8 cellular contexts compared by ENCODE assay signal in the genomic region with DNA sequence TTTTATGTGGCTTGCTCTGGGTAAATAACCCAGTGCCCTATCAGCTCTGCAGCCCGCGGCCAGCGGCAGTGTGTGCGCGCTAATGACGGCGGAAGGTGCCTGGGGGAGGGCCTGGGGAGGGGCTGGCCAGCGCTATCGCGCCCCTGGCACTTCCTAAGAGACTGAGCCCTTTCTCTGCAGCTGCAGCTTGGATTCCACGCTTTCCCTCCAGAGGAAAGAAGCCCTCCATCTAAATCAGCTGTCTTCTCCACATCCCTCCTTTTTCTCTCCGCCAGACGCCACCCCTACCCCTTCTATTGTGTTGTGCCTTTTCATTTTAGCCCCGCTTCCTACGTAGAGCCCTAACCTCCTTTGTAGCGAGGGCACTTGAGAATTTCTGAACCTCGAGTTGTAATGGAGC. TPM values are rescaled to one million over a fixed set of nuclear protein-coding genes. Genes with fewer than 3 reads are reported as not detected.
A peak's percentile ranks its signal among the peaks of the same experiment; 100 is the strongest.
DNase-seq lines count a peak whose midpoint lies in the region; ATAC-seq and TF ChIP-seq lines count a peak whose summit lies in the region.

No MANE protein-coding gene starts in this region.

- no peak overlapping the region for H2AFZ ChIP-seq in Karpas-422 (ENCODE audit: low read length)

- no peaks in the 10 kb centered on the region for H4K20me1 ChIP-seq in Karpas-422 (ENCODE audit: insufficient read depth, low read depth, low read length)

- TF ChIP-seq CTCF in AG04450 (IDR thresholded peaks at IDR 0.05; ENCODE audit: low read depth, low read length) (no peak), WERI-Rb-1 (IDR thresholded peaks at IDR 0.05; ENCODE audit: low read depth, low read length) (no peak)

- H3K9me2 ChIP-seq in Karpas-422 (replicated peaks; ENCODE audit: insufficient read depth, low read length) = no peaks in the 10 kb centered on the region

- ATAC-seq in GM21390 (IDR thresholded peaks at IDR 0.05; ENCODE audit: unreplicated experiment) (no peak), GM18868 (IDR thresholded peaks at IDR 0.05; ENCODE audit: unreplicated experiment) (no peak)

- no peaks in the 10 kb centered on the region for H3K79me2 ChIP-seq in Karpas-422 (ENCODE audit: low read length)

- POLR2A ChIA-PET in AG04450 (lab: Yijun Ruan, JAX) = no interaction called here

- H3K9ac ChIP-seq in Karpas-422 (ENCODE audit: low read length) = no peak overlapping the region
- no peak overlapping the region for H3K9ac ChIP-seq in stomach smooth muscle (ENCODE audit: low read length in 2 of 2)

- H3K27me3 ChIP-seq in AG04450 (ENCODE audit: control insufficient read depth, insufficient read depth, low read length) (no peaks in the 10 kb centered on the region), Karpas-422 (ENCODE audit: low read length) (no peaks in the 10 kb centered on the region), WERI-Rb-1 (ENCODE audit: insufficient read depth, low read depth, severe bottlenecking) (no peaks in the 10 kb centered on the region), stomach smooth muscle (ENCODE audit: control insufficient read depth in 1 of 2, insufficient read depth in 2 of 2, low read length in 2 of 2) (peaks cover 11 to 12% of the 10 kb centered on the region in 2 donors)
- peaks cover 16% of the 10 kb centered on the region for H3K27me3 ChIP-seq in effector memory CD4-positive, alpha-beta T cell (replicated peaks; ENCODE audit: control insufficient read depth, insufficient read depth, low read length, poor library complexity, severe bottlenecking)

- H3K9me3 ChIP-seq in AG04450 (ENCODE audit: control insufficient read depth, insufficient read depth, low read length) = no peaks in the 10 kb centered on the region
- H3K9me3 ChIP-seq in Karpas-422 (ENCODE audit: low read length) = no peaks in the 10 kb centered on the region
- H3K9me3 ChIP-seq in WERI-Rb-1 (ENCODE audit: severe bottlenecking) = no peaks in the 10 kb centered on the region
- no peaks in the 10 kb centered on the region for H3K9me3 ChIP-seq in stomach smooth muscle (ENCODE audit: control insufficient read depth in 2 of 2, low read length in 2 of 2)
- no peaks in the 10 kb centered on the region for H3K9me3 ChIP-seq in effector memory CD4-positive, alpha-beta T cell (ENCODE audit: control insufficient read depth, low read length)

- H3K4me3 ChIP-seq in AG04450 (ENCODE audit: low read depth, low read length) = peak overlapping the region; percentile 62
- H3K4me3 ChIP-seq in Karpas-422 (ENCODE audit: low read length) = no peak overlapping the region; the same call in 1 of the 2 replicates
- H3K4me3 ChIP-seq in WERI-Rb-1 (ENCODE audit: low read depth, low read length) = peak overlapping the region; percentile 100
- H3K4me3 ChIP-seq in iPS-11a (ENCODE audit: low read depth, low read length) = peak overlapping the region; percentile 84
- peak overlapping the region; percentile 68 to 75 for H3K4me3 ChIP-seq in stomach smooth muscle (ENCODE audit: low read length in 2 of 2)
- no peak overlapping the region for H3K4me3 ChIP-seq in effector memory CD4-positive, alpha-beta T cell (ENCODE audit: insufficient read depth, low read depth, low read length, poor library complexity, severe bottlenecking)

- H3K4me2 ChIP-seq in Karpas-422 (ENCODE audit: low read depth, low read length, poor library complexity, severe bottlenecking) = peak overlapping the region; percentile 68

- DNase-seq in AG04450 (ENCODE audit: low read depth, low spot score) (no peak), Karpas-422 (no peak), WERI-Rb-1 (peak; percentile 77)
- DNase-seq in effector memory CD4-positive, alpha-beta T cell = no peak

- H3K4me1 ChIP-seq in Karpas-422 (ENCODE audit: low read length) = peaks cover 7% of the 10 kb centered on the region
- peaks cover 3% of the 10 kb centered on the region for H3K4me1 ChIP-seq in stomach smooth muscle (ENCODE audit: control insufficient read depth, insufficient read depth, low read length)
- peaks cover 9% of the 10 kb centered on the region for H3K4me1 ChIP-seq in effector memory CD4-positive, alpha-beta T cell (ENCODE audit: control insufficient read depth, insufficient read depth, low read length, poor library complexity, severe bottlenecking)

- H3K36me3 ChIP-seq in Karpas-422 (ENCODE audit: insufficient read depth, low read length) (no peaks in the 10 kb centered on the region), WERI-Rb-1 (peaks cover 3% of the 10 kb centered on the region; the same call in 1 of the 2 replicates), stomach smooth muscle (ENCODE audit: control insufficient read depth in 2 of 2, insufficient read depth in 2 of 2, low read length in 2 of 2) (no peaks in the 10 kb centered on the region)
- H3K36me3 ChIP-seq in effector memory CD4-positive, alpha-beta T cell (ENCODE audit: control insufficient read depth, insufficient read depth, low read length) = no peaks in the 10 kb centered on the region

- CTCF ChIA-PET in AG04450 (lab: Charles Lee) = no interaction called here

- H3K27ac ChIP-seq in AG04450 (ENCODE audit: low read depth, low read length) (no peak overlapping the region), Karpas-422 (ENCODE audit: low read length) (no peak overlapping the region), WERI-Rb-1 (peak overlapping the region; percentile 57), stomach smooth muscle (ENCODE audit: low read length) (no peak overlapping the region)
- H3K27ac ChIP-seq in effector memory CD4-positive, alpha-beta T cell (ENCODE audit: insufficient read depth, low read length, poor library complexity, severe bottlenecking) = no peak overlapping the region

RNA-seq across cellular contexts. Expression of a gene that starts 0.9 kb away (rescaled TPM):
- not detected in 2 replicates for polyA plus RNA-seq in AG04450 (2011; rRNA removed)
- polyA minus RNA-seq in AG04450 (2011; rRNA and poly(A)+ RNA removed) = not detected in 2 replicates
- total RNA-seq in Karpas-422 (2014; rRNA removed; shearing (Covaris generic); ENCODE audit: low replicate concordance) = not detected in 2 replicates

Comparison
In these comparisons a context has a peak if more than half of its experiments do, and no peak if none do; other contexts are left out.
1. H3K4me3 ChIP-seq: peak in AG04450 (single experiment), WERI-Rb-1 (single experiment), iPS-11a (single experiment) and stomach smooth muscle (2 of 2); none in Karpas-422 (single experiment) and effector memory CD4-positive, alpha-beta T cell (single experiment).